Comparison of ENCODE assay signal across 9 cellular contexts in the genomic region with DNA sequence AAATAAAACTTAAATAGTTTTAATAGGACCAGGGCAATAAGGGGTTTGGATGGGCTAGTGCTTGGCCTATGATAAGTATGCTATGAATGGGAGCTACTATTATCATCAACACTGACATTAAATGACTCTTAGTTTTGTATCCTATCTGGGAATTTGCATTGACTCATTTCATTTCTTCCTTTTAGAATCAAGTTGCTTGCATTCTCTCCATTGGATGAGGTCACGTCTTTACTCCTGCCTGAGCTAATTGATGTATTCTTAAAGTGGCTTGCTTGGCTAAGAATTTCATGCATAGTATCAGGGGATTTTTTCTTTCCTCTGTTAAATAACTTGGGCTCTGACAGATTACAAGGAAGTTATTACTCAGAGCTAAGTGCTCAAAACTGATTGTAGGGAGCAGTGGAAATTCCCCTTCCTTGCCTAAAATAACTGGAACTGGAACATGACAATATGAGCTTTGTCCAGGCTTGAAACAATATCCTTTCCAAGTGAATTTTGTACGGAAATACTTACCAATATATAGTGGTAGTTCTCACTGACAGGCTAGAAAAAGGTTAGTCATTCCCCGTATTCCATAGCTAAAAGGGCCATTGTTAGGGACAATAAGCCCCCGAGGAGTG.
DNase-seq lines count a peak whose midpoint lies in the region; ATAC-seq, FAIRE-seq and TF ChIP-seq lines count a peak whose summit lies in the region.
"Had no signal": no experiment of that assay in that cellular context is flagged by ENCODE, and none has a peak within 500 bp of the region (broad histone marks: within the 10 kb centered on the region; RNA-seq: fewer than 3 reads in every experiment).

No MANE protein-coding gene starts in this region.

- peak; percentile 74 for FAIRE-seq in HTR-8/SVneo (lab: Jason Lieb, UNC)

- no peak for TF ChIP-seq CTCF in mesothelial cell of epicardium (IDR thresholded peaks at IDR 0.05; ENCODE audit: unreplicated experiment)

- no peak for ATAC-seq in GM21423 (IDR thresholded peaks at IDR 0.05; ENCODE audit: unreplicated experiment)
- ATAC-seq in activated CD8-positive, alpha-beta memory T cell treated with anti-CD3 and anti-CD28 coated beads, Interleukin-2, amount 10 ng/mL, durations not matched to agents 7 days and 5 days, result no peak

- no peak overlapping the region for H3K4me3 Mint-ChIP-seq in mesothelial cell of epicardium
- H3K4me3 Mint-ChIP-seq in activated CD8-positive, alpha-beta memory T cell treated with anti-CD3 and anti-CD28 coated beads, Interleukin-2, amount 10 ng/mL, durations not matched to agents 7 days and 5 days, result no peak overlapping the region

- H3K9me3 Mint-ChIP-seq in mesothelial cell of epicardium, result no peaks in the 10 kb centered on the region
- no peaks in the 10 kb centered on the region for H3K9me3 Mint-ChIP-seq in activated CD8-positive, alpha-beta memory T cell treated with anti-CD3 and anti-CD28 coated beads, Interleukin-2, amount 10 ng/mL, durations not matched to agents 7 days and 5 days (ENCODE audit: low read depth)

- peak overlapping the region; percentile 36 for H3K27ac ChIP-seq in caudate nucleus (ENCODE audit: low read depth, low read length)
- no peak overlapping the region for H3K27ac ChIP-seq in substantia nigra (ENCODE audit: low read depth, low read length, poor library complexity, severe bottlenecking)

- no peaks in the 10 kb centered on the region for H3K27me3 Mint-ChIP-seq in mesothelial cell of epicardium (ENCODE audit: low read depth)
- H3K27me3 Mint-ChIP-seq in activated CD8-positive, alpha-beta memory T cell treated with anti-CD3 and anti-CD28 coated beads, Interleukin-2, amount 10 ng/mL, durations not matched to agents 7 days and 5 days, result no peaks in the 10 kb centered on the region

- in situ Hi-C loops in ACHN (cut with HindIII; ENCODE audit: low pct_ligation_motif_present, low pct_unique_long_range_greater_than_20kb, low sequenced_read_pairs), result loop anchor here (25.0 kb wide), 1 partner anchor 138 kb away; no protein-coding TSS in a partner anchor

- DNase-seq in ACHN (peak; percentile 27), HTR-8/SVneo (ENCODE audit: insufficient read length, low spot score) (no peak), caudate nucleus (lab: John Stamatoyannopoulos, UW) (no peak), mesothelial cell of epicardium (ENCODE audit: low spot score in 2 of 2, unreplicated experiment in 2 of 2) (no peak), substantia nigra (lab: John Stamatoyannopoulos, UW) (no peak), NCI-H2196 treated with DMSO at 0.1 percent for 48 hours (lab: John Stamatoyannopoulos, UW; ENCODE audit: unreplicated experiment) (no peak)
- DNase-seq in activated CD8-positive, alpha-beta memory T cell treated with anti-CD3 and anti-CD28 coated beads, Interleukin-2, amount 10 ng/mL, durations not matched to agents 7 days and 5 days, result no peak
- DNase-seq: GF-D8 had no signal

- peak overlapping the region; percentile 55 for H3K27ac Mint-ChIP-seq in mesothelial cell of epicardium
- H3K27ac Mint-ChIP-seq in activated CD8-positive, alpha-beta memory T cell treated with anti-CD3 and anti-CD28 coated beads, Interleukin-2, amount 10 ng/mL, durations not matched to agents 7 days and 5 days, result no peak overlapping the region

- CTCF ChIA-PET in activated CD8-positive, alpha-beta memory T cell treated with anti-CD3 and anti-CD28 coated beads, Interleukin-2, amount 10 ng/mL, durations not matched to agents 7 days and 5 days (lab: Charles Lee), result interaction anchor here (1.0 to 5.2 kb wide), 7 partner anchors 13 to 150 kb away, joined by 3 to 58 read pairs (median 3); no protein-coding TSS in a partner anchor

- no peaks in the 10 kb centered on the region for H3K36me3 Mint-ChIP-seq in mesothelial cell of epicardium
- no peaks in the 10 kb centered on the region for H3K36me3 Mint-ChIP-seq in activated CD8-positive, alpha-beta memory T cell treated with anti-CD3 and anti-CD28 coated beads, Interleukin-2, amount 10 ng/mL, durations not matched to agents 7 days and 5 days

- peaks cover 31% of the 10 kb centered on the region for H3K4me1 Mint-ChIP-seq in mesothelial cell of epicardium
- peaks cover 52% of the 10 kb centered on the region for H3K4me1 Mint-ChIP-seq in activated CD8-positive, alpha-beta memory T cell treated with anti-CD3 and anti-CD28 coated beads, Interleukin-2, amount 10 ng/mL, durations not matched to agents 7 days and 5 days
